ENCODE assay signal across 21 cellular contexts in genomic region chr1:162314226-162314625, GRCh38.
"Had no signal": no experiment of that assay in that cellular context is flagged by ENCODE, and none has a peak within 500 bp of the region (broad histone marks: within the 10 kb centered on the region; RNA-seq: fewer than 3 reads in every experiment).

No MANE protein-coding gene starts in this region.

- H3K4me1 ChIP-seq: SJSA1 had no signal

- H3K36me3 ChIP-seq: SJSA1 had no signal

- ATAC-seq: K562, T-helper 17 cell had no signal

- DNase-seq: Kasumi-1, MM.1S, NCI-H1092 treated with DMSO at 0.1 percent for 48 hours, NCI-H1436, NCI-H1694 treated with DMSO at 0.1 percent for 48 hours, NCI-H1930, NCI-H2107, NCI-H2227 treated with DMSO at 0.1 percent for 48 hours, NCI-H524, NCI-H526 treated with DMSO at 0.1 percent for 48 hours, NCI-H774, Right ventricle myocardium superior, RPMI8226, SIG-M5, T-helper 1 cell, T-helper 17 cell had no signal

- H3K9ac ChIP-seq: KMS-11 had no signal

- FAIRE-seq: RCC 7860 had no signal

- H3K4me2 ChIP-seq: KMS-11 had no signal

- H3K27ac ChIP-seq: KMS-11, SJSA1, SK-N-MC had no signal

- H3K4me3 ChIP-seq: K562, SJSA1, SK-N-MC had no signal
